22 cellular contexts compared by ENCODE assay signal in genomic region chr7:151430391-151431205, GRCh38. TPM values are rescaled to one million over a fixed set of nuclear protein-coding genes. Genes with fewer than 3 reads are reported as not detected.
DNase-seq lines count a peak whose midpoint lies in the region; ATAC-seq and TF ChIP-seq lines count a peak whose summit lies in the region.
"Had no signal": no experiment of that assay in that cellular context is flagged by ENCODE, and none has a peak within 500 bp of the region (broad histone marks: within the 10 kb centered on the region; RNA-seq: fewer than 3 reads in every experiment).

No MANE protein-coding gene starts in this region.

- H3K36me3 ChIP-seq in effector memory CD4-positive, alpha-beta T cell (ENCODE audit: control insufficient read depth, insufficient read depth, low read length), result no peaks in the 10 kb centered on the region
- H3K36me3 ChIP-seq in sigmoid colon, result no peaks in the 10 kb centered on the region
- H3K36me3 ChIP-seq: MG63 had no signal

- peak overlapping the region; percentile 48 for H3K27ac ChIP-seq in effector memory CD4-positive, alpha-beta T cell (ENCODE audit: insufficient read depth, low read length, poor library complexity, severe bottlenecking)
- no peak overlapping the region for H3K27ac ChIP-seq in sigmoid colon
- H3K27ac ChIP-seq: body of pancreas had no signal

- ATAC-seq in GM21515 (IDR thresholded peaks at IDR 0.05; ENCODE audit: unreplicated experiment), result no peak
- no peak for ATAC-seq in HG02970 (IDR thresholded peaks at IDR 0.05; ENCODE audit: low FRiP score, unreplicated experiment)
- ATAC-seq: HepG2 had no signal

- TF ChIP-seq POLR2A in sigmoid colon (IDR thresholded peaks at IDR 0.05), result no peak

- in situ Hi-C loops in GM13976 (cut with MboI; ENCODE audit: low sequenced_read_pairs, unreplicated experiment), result no loop called here

- WGBS in sigmoid colon, 2 donors, result 91 to 92% methylated on average over 16 of the region's 16 CpGs

- CTCF ChIA-PET in activated CD4-positive, alpha-beta T cell treated with anti-CD3 and anti-CD28 coated beads, Interleukin-2, amount 10 ng/mL, durations not matched to agents 7 days and 5 days (lab: Charles Lee), result interaction anchor here (0.9 to 2.4 kb wide), 4 partner anchors 10 to 127 kb away, joined by 3 to 9 read pairs (median 3); partner anchors contain the start of gene CRYGN

- no peaks in the 10 kb centered on the region for H3K9me3 Mint-ChIP-seq in activated CD4-positive, alpha-beta T cell treated with anti-CD3 and anti-CD28 coated beads, Interleukin-2, amount 10 ng/mL, durations not matched to agents 7 days and 5 days
- H3K9me3 Mint-ChIP-seq: memory B cell, nephron, type B pancreatic cell had no signal

- peak overlapping the region; percentile 92 for H3K27ac Mint-ChIP-seq in activated CD4-positive, alpha-beta T cell treated with anti-CD3 and anti-CD28 coated beads, Interleukin-2, amount 10 ng/mL, durations not matched to agents 7 days and 5 days
- H3K27ac Mint-ChIP-seq: memory B cell had no signal

- no peaks in the 10 kb centered on the region for H3K27me3 ChIP-seq in effector memory CD4-positive, alpha-beta T cell (replicated peaks; ENCODE audit: control insufficient read depth, insufficient read depth, low read length, poor library complexity, severe bottlenecking)
- no peaks in the 10 kb centered on the region for H3K27me3 ChIP-seq in sigmoid colon
- H3K27me3 ChIP-seq: body of pancreas, MG63 had no signal

- peaks cover 3% of the 10 kb centered on the region for H3K27me3 Mint-ChIP-seq in activated CD4-positive, alpha-beta T cell treated with anti-CD3 and anti-CD28 coated beads, Interleukin-2, amount 10 ng/mL, durations not matched to agents 7 days and 5 days
- H3K27me3 Mint-ChIP-seq: type B pancreatic cell had no signal

- H3K36me3 Mint-ChIP-seq in activated CD4-positive, alpha-beta T cell treated with anti-CD3 and anti-CD28 coated beads, Interleukin-2, amount 10 ng/mL, durations not matched to agents 7 days and 5 days (ENCODE audit: low read depth), result no peaks in the 10 kb centered on the region
- H3K36me3 Mint-ChIP-seq: memory B cell, type B pancreatic cell had no signal

- no peak for TF ChIP-seq EP300 in sigmoid colon (IDR thresholded peaks at IDR 0.05)

- H3K4me1 ChIP-seq in effector memory CD4-positive, alpha-beta T cell (ENCODE audit: control insufficient read depth, insufficient read depth, low read length, poor library complexity, severe bottlenecking), result peaks cover 76% of the 10 kb centered on the region
- H3K4me1 ChIP-seq in sigmoid colon, result peaks cover 0 to 36% (median 29%) of the 10 kb centered on the region in 4 donors

- DNase-seq in activated CD4-positive, alpha-beta T cell treated with anti-CD3 and anti-CD28 coated beads, Interleukin-2, amount 10 ng/mL, durations not matched to agents 7 days and 5 days, result no peak
- DNase-seq in activated CD4-positive, alpha-beta T cell treated with anti-CD3 and anti-CD28 coated beads, Interleukin-2, amount 50 U/mL, for 48 hours, result no peak
- DNase-seq in GM13976 (ENCODE audit: low spot score), result peak; percentile 36
- DNase-seq in effector memory CD4-positive, alpha-beta T cell, result no peak
- DNase-seq in sigmoid colon, result peak; percentile 63
- DNase-seq in Kasumi-1 (lab: John Stamatoyannopoulos, UW), result no peak
- DNase-seq: NCI-H1436 treated with DMSO at 0.1 percent for 48 hours; NCI-H748 treated with DMSO at 0.1 percent for 48 hours; OCI-M1; SIG-M5; stimulated activated CD4-positive, alpha-beta T cell treated with anti-CD3 and anti-CD28 coated beads, Interleukin-2, amount 100 ng/mL, for 48 hours; stimulated activated naive CD8-positive, alpha-beta T cell treated with anti-CD3 and anti-CD28 coated beads, Interleukin-15, Interleukin-2, amounts not matched to agents 100 U/mL and 50 U/mL, for 24 hours had no signal

- POLR2A ChIA-PET in activated CD4-positive, alpha-beta T cell treated with anti-CD3 and anti-CD28 coated beads, Interleukin-2, amount 10 ng/mL, durations not matched to agents 7 days and 5 days (lab: Charles Lee), result interaction anchor here (0.6 kb wide), 2 partner anchors 14 to 204 kb away, joined by 3 to 5 read pairs; no protein-coding TSS in a partner anchor

- TF ChIP-seq CTCF in GM13976 (IDR thresholded peaks at IDR 0.05; ENCODE audit: borderline replicate concordance, control extremely low read depth, extremely low read depth, insufficient read depth, missing control alignments) (no peak), sigmoid colon (IDR thresholded peaks at IDR 0.05) (no peak)

- H3K4me3 Mint-ChIP-seq in activated CD4-positive, alpha-beta T cell treated with anti-CD3 and anti-CD28 coated beads, Interleukin-2, amount 10 ng/mL, durations not matched to agents 7 days and 5 days, result no peak overlapping the region
- H3K4me3 Mint-ChIP-seq: memory B cell, type B pancreatic cell had no signal

- H3K4me1 Mint-ChIP-seq in activated CD4-positive, alpha-beta T cell treated with anti-CD3 and anti-CD28 coated beads, Interleukin-2, amount 10 ng/mL, durations not matched to agents 7 days and 5 days, result peaks cover 58% of the 10 kb centered on the region

- no peak overlapping the region for H3K4me3 ChIP-seq in effector memory CD4-positive, alpha-beta T cell (ENCODE audit: insufficient read depth, low read depth, low read length, poor library complexity, severe bottlenecking)
- no peak overlapping the region for H3K4me3 ChIP-seq in sigmoid colon
- H3K4me3 ChIP-seq: body of pancreas, MG63 had no signal

- H3K9me3 ChIP-seq in effector memory CD4-positive, alpha-beta T cell (ENCODE audit: control insufficient read depth, low read length), result no peaks in the 10 kb centered on the region
- H3K9me3 ChIP-seq in sigmoid colon, result no peaks in the 10 kb centered on the region
- H3K9me3 ChIP-seq: body of pancreas, MG63 had no signal

- intact Hi-C loops in sigmoid colon (cut with DNase I), result no loop called here

RNA-seq across cellular contexts. Expression of gene CRYGN, which starts 9.3 kb away (rescaled TPM):
- under 1 TPM in 1 of 2 experiments, not detected in 1; 0.25 TPM for total RNA-seq in activated CD4-positive, alpha-beta T cell treated with anti-CD3 and anti-CD28 coated beads, Interleukin-2, amount 10 ng/mL, durations not matched to agents 7 days and 5 days
- 1 to 10 TPM in 2 of 4 donors, not detected in 2; 1.4 to 1.8 TPM for total RNA-seq in sigmoid colon
- under 1 TPM in 2 of 3 donors, not detected in 1; 0.17 to 0.60 TPM for polyA plus RNA-seq in sigmoid colon
- total RNA-seq: A172, body of pancreas, HepG2, pulmonary artery endothelial cell had no signal

RNA-seq across cellular contexts. Expression of gene WDR86, which starts 20.8 kb away (rescaled TPM):
- under 1 TPM; 0.29 to 0.77 TPM for total RNA-seq in activated CD4-positive, alpha-beta T cell treated with anti-CD3 and anti-CD28 coated beads, Interleukin-2, amount 10 ng/mL, durations not matched to agents 7 days and 5 days
- 10 to 100 TPM; 14.4 to 23.8 (median 16.9) TPM for total RNA-seq in sigmoid colon
- 1 to 10 TPM in 2 of 3 donors, under 1 TPM in 1; 0.46 to 4.2 (median 2.1) TPM for polyA plus RNA-seq in sigmoid colon
- total RNA-seq: A172, pulmonary artery endothelial cell had no signal

Comparison
In these comparisons a context has a peak if more than half of its experiments do, and no peak if none do; other contexts are left out.
1. DNase-seq: peak in GM13976 (single experiment) and sigmoid colon (single experiment); none in activated CD4-positive, alpha-beta T cell treated with anti-CD3 and anti-CD28 coated beads, Interleukin-2, amount 10 ng/mL, durations not matched to agents 7 days and 5 days (single experiment), activated CD4-positive, alpha-beta T cell treated with anti-CD3 and anti-CD28 coated beads, Interleukin-2, amount 50 U/mL, for 48 hours (0 of 2), effector memory CD4-positive, alpha-beta T cell (0 of 3) and Kasumi-1 (0 of 2).
2. RNA of gene WDR86, which starts 20.8 kb away (total RNA-seq): 14.4 to 23.8 TPM in sigmoid colon; 0.29 to 0.77 TPM in activated CD4-positive, alpha-beta T cell treated with anti-CD3 and anti-CD28 coated beads, Interleukin-2, amount 10 ng/mL, durations not matched to agents 7 days and 5 days; every median in the first group is over 4 times any median in the second.